19 cellular contexts compared by ENCODE assay signal in the genomic region with DNA sequence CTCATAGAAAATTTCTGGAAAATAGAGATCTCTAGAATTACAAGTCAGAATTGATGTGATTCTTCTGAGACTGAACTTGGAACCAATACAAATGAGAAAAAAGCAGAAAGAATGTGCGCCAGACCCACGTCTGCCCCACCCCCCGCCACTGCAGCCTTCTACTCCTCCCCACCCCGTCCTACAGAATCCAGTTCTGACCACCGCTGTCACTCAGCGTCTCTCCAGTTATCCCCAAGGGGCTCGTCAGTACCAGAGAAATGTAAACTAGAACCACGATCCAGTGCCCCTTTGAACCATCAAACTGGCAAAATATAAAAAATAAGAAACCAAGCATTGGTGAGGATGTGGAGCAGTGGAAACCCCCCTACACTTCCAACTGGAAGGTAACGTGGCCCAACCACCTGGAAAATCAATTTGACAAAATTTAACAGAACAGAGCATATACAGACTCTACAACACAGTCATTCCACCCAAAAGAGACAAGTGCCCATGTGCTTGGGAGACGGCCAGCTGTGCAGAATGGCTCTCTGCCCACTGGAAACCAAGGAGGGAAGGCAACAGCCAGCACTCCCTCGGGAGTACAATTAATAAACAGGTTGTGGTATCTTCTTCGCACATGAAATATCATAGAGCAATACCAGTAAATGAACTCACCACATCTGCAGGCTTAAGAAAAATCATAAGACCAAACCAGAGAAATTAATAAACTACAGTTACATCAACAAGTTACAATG.
DNase-seq lines count a peak whose midpoint lies in the region; ATAC-seq and FAIRE-seq lines count a peak whose summit lies in the region.
"Had no signal": no experiment of that assay in that cellular context is flagged by ENCODE, and none has a peak within 500 bp of the region (broad histone marks: within the 10 kb centered on the region; RNA-seq: fewer than 3 reads in every experiment).

No MANE protein-coding gene starts in this region.

- DNase-seq in NCI-H1105 treated with DMSO at 0.1 percent for 48 hours (lab: John Stamatoyannopoulos, UW) (peak; percentile 9), NCI-H1105 (lab: John Stamatoyannopoulos, UW) (no peak), NCI-H69 (lab: John Stamatoyannopoulos, UW) (peak; percentile 8), left ventricle myocardium superior (peak; percentile 49), urothelium cell line (ENCODE audit: low spot score) (no peak), AML-193 (lab: John Stamatoyannopoulos, UW) (no peak)
- no peak for DNase-seq in stimulated activated CD4-positive, alpha-beta T cell treated with anti-CD3 and anti-CD28 coated beads, Interleukin-2, amount 100 ng/mL, for 48 hours
- DNase-seq: activated T-cell treated with anti-CD3 and anti-CD28 coated beads, Interleukin-2, amount 50 U/mL, for 1 hour; brain microvascular endothelial cell; colonic mucosa; COR-L47; DND-41; Karpas-422; kidney glomerular epithelial cell; natural killer cell; NCI-H526 treated with DMSO at 0.1 percent for 48 hours; SHP77 had no signal

- intact Hi-C loops in left ventricle myocardium superior (cut with micrococcal nuclease) = no loop called here

- no peak for ATAC-seq in left ventricle myocardium superior
- ATAC-seq in HG03025 (IDR thresholded peaks at IDR 0.05; ENCODE audit: low FRiP score, unreplicated experiment) = no peak
- ATAC-seq: activated CD4-positive, CD25-positive, alpha-beta regulatory T cell treated with anti-CD3 and anti-CD28 coated beads, Interleukin-2, amount 50 U/mL, for 24 hours; natural killer cell had no signal

- FAIRE-seq in urothelium cell line (lab: Jason Lieb, UNC) = peak; percentile 37

Comparison
In these comparisons a context has a peak if more than half of its experiments do, and no peak if none do; other contexts are left out.
1. DNase-seq: peak in NCI-H1105 treated with DMSO at 0.1 percent for 48 hours (single experiment), NCI-H69 (single experiment) and left ventricle myocardium superior (single experiment); none in NCI-H1105 (single experiment), urothelium cell line (single experiment), AML-193 (0 of 2) and stimulated activated CD4-positive, alpha-beta T cell treated with anti-CD3 and anti-CD28 coated beads, Interleukin-2, amount 100 ng/mL, for 48 hours (0 of 2).